Comparison of ENCODE assay signal across 28 cellular contexts in the genomic region with DNA sequence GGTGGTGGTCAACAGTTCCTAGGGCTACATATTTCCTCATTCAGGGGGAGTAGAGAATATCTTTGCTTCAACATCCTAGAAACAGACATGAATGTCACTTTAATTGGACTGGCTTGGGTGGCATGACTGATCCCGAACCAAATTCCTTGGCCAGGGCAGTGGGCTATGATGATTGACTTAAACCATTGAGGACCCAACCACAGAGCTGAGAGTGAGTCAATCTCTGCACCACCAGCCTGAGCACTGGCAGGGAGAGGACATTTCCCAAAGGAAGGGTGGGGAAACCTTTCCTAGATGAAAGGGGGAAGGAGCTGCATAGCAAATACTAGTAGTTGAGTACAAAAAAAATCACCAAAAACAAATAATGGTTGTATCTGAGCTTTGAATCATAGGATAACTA. TPM values are rescaled to one million over a fixed set of nuclear protein-coding genes. Genes with fewer than 3 reads are reported as not detected.
"Had no signal": no experiment of that assay in that cellular context is flagged by ENCODE, and none has a peak within 500 bp of the region (broad histone marks: within the 10 kb centered on the region; RNA-seq: fewer than 3 reads in every experiment).

No MANE protein-coding gene starts in this region.

- H3K27ac Mint-ChIP-seq: memory B cell; naive B cell; natural killer cell treated with Interleukin-12 subunit alpha and Interleukin-12 subunit beta and Interleukin-15 and Interleukin-18, amount 100 ng/mL, for 72 hours; neural progenitor cell; stimulated activated naive CD8-positive, alpha-beta T cell treated with anti-CD3 and anti-CD28 coated beads, Interleukin-15, amount 100 ng/mL, for 72 hours; type B pancreatic cell had no signal

- H3K4me3 Mint-ChIP-seq: memory B cell; naive B cell; natural killer cell treated with Interleukin-12 subunit alpha and Interleukin-12 subunit beta and Interleukin-15 and Interleukin-18, amount 100 ng/mL, for 72 hours; neural progenitor cell; stimulated activated naive CD8-positive, alpha-beta T cell treated with anti-CD3 and anti-CD28 coated beads, Interleukin-15, amount 100 ng/mL, for 72 hours; type B pancreatic cell had no signal

- H3K4me3 ChIP-seq: dorsolateral prefrontal cortex, lung, neural progenitor cell, prostate gland, right lobe of liver, smooth muscle cell, suprapubic skin had no signal

- H3K36me3 Mint-ChIP-seq: memory B cell; natural killer cell treated with Interleukin-12 subunit alpha and Interleukin-12 subunit beta and Interleukin-15 and Interleukin-18, amount 100 ng/mL, for 72 hours; neural progenitor cell; type B pancreatic cell had no signal

- FAIRE-seq: colon, frontal cortex, islet of Langerhans had no signal

- DNase-seq: central memory CD4-positive, alpha-beta T cell; dorsolateral prefrontal cortex; effector CD4-positive, alpha-beta T cell; head of caudate nucleus; hippocampal formation; left colon; naive B cell; right lobe of liver; stimulated activated CD4-positive, alpha-beta T cell treated with anti-CD3 and anti-CD28 coated beads, Interleukin-12 subunit alpha, Interleukin-12 subunit beta, amount 100 ng/mL, for 4 hours; stimulated activated CD4-positive, alpha-beta T cell treated with anti-CD3 and anti-CD28 coated beads, Interleukin-1b, Interleukin-23, amount 100 ng/mL, for 48 hours; stimulated activated CD4-positive, alpha-beta T cell treated with anti-CD3 and anti-CD28 coated beads, Interleukin-4, amount 100 ng/mL, for 1 hour; stimulated activated CD8-positive, alpha-beta memory T cell treated with anti-CD3 and anti-CD28 coated beads, Interleukin-4, amount 100 ng/mL, for 48 hours; stimulated activated naive CD4-positive, alpha-beta T cell; stimulated activated naive CD8-positive, alpha-beta T cell treated with anti-CD3 and anti-CD28 coated beads, Interleukin-15, amount 100 ng/mL, for 72 hours had no signal

- H3K27me3 ChIP-seq: dorsolateral prefrontal cortex, neural progenitor cell, right lobe of liver, suprapubic skin had no signal

- H2AFZ ChIP-seq: neural progenitor cell, parathyroid adenoma had no signal

- H3K27ac ChIP-seq: dorsolateral prefrontal cortex, neural progenitor cell, parathyroid adenoma, prostate gland, right lobe of liver, suprapubic skin had no signal

- H3K9me3 ChIP-seq: prostate gland, right lobe of liver, suprapubic skin had no signal

- H3K36me3 ChIP-seq: neural progenitor cell, prostate gland, right lobe of liver, suprapubic skin had no signal

- H3K79me2 ChIP-seq: parathyroid adenoma had no signal

- ATAC-seq: left colon; natural killer cell treated with Interleukin-12 subunit alpha and Interleukin-12 subunit beta and Interleukin-15 and Interleukin-18, amount 100 ng/mL, for 72 hours; right lobe of liver; stimulated activated naive CD8-positive, alpha-beta T cell treated with anti-CD3 and anti-CD28 coated beads, Interleukin-15, amount 100 ng/mL, for 72 hours had no signal

- H3K4me1 ChIP-seq: neural progenitor cell, parathyroid adenoma, prostate gland, right lobe of liver, suprapubic skin had no signal

- H3K4me1 Mint-ChIP-seq: memory B cell; naive B cell; neural progenitor cell; stimulated activated naive CD8-positive, alpha-beta T cell treated with anti-CD3 and anti-CD28 coated beads, Interleukin-15, amount 100 ng/mL, for 72 hours had no signal

- H3K4me2 ChIP-seq: neural progenitor cell, smooth muscle cell had no signal

RNA-seq across cellular contexts. Expression of gene ENTREP1, which starts 52.8 kb away (rescaled TPM):
- total RNA-seq: fibroblast of villous mesenchyme; mononuclear cell; natural killer cell treated with Interleukin-12 subunit alpha and Interleukin-12 subunit beta and Interleukin-15 and Interleukin-18, amount 100 ng/mL, for 72 hours had no signal
